1 cellular context compared by ENCODE assay signal in genomic region chr6:148466158-148466557, GRCh38.
TF ChIP-seq lines count a peak whose summit lies in the region.

No MANE protein-coding gene starts in this region.

TF ChIP-seq in HCT116, 20 proteins besides CTCF, POLR2A, EP300 and RAD21 (continued from another document):
- no peak for TF ChIP-seq ZBTB33 (IDR thresholded peaks at IDR 0.05; ENCODE audit: extremely low read depth, insufficient replicate concordance, low read length)
- TF ChIP-seq, protein P1, sequence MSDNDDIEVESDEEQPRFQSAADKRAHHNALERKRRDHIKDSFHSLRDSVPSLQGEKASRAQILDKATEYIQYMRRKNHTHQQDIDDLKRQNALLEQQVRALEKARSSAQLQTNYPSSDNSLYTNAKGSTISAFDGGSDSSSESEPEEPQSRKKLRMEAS (IDR thresholded peaks at IDR 0.05), result no peak
- TF ChIP-seq YY1 (IDR thresholded peaks at IDR 0.05; ENCODE audit: extremely low read depth, insufficient replicate concordance, low read depth, low read length), result no peak
- no peak for TF ChIP-seq ZNF274 (IDR thresholded peaks at IDR 0.05; ENCODE audit: low read depth, low read length)
- no peak for TF ChIP-seq ELF1 (IDR thresholded peaks at IDR 0.05; ENCODE audit: borderline replicate concordance, low read depth)
- TF ChIP-seq CBX3 (IDR thresholded peaks at IDR 0.05; ENCODE audit: low read depth), result no peak
- TF ChIP-seq REST (IDR thresholded peaks at IDR 0.05; ENCODE audit: low read depth), result no peak
